18 cellular contexts compared by ENCODE assay signal in the genomic region with DNA sequence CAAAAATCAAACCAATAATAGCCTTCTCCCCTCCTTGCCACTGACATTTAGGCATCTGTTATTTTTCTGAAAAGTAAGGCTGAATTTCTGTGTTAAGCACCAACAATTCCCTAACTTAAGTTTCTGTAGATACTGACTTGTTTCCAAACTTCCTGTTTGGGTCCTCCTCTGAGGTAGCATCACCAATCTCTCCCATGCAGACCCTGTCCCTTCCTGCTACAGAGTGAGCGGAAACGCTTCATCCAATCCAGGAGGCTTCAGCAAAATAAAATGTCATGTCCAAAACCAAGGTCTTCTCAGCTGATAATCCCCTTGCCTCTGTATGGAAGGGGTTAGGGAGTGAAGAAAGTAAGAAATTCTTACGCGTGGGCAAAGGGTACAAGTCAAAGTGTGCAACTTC. TPM values are rescaled to one million over a fixed set of nuclear protein-coding genes. Genes with fewer than 3 reads are reported as not detected.
A peak's percentile ranks its signal among the peaks of the same experiment; 100 is the strongest.
DNase-seq lines count a peak whose midpoint lies in the region; ATAC-seq and TF ChIP-seq lines count a peak whose summit lies in the region.
"Had no signal": no experiment of that assay in that cellular context is flagged by ENCODE, and none has a peak within 500 bp of the region (broad histone marks: within the 10 kb centered on the region; RNA-seq: fewer than 3 reads in every experiment).

No MANE protein-coding gene starts in this region.

- TF ChIP-seq CTCF in GM23338 (conservative IDR thresholded peaks at IDR 0.05; ENCODE audit: low read depth in 2 of 2) (no peak), sigmoid colon (IDR thresholded peaks at IDR 0.05) (no peak), WERI-Rb-1 (IDR thresholded peaks at IDR 0.05; ENCODE audit: low read depth, low read length) (no peak)

- intact Hi-C loops in sigmoid colon (cut with DNase I) = no loop called here

- H3K36me3 Mint-ChIP-seq in GM23338 (ENCODE audit: low read depth) = peaks cover 35% of the 10 kb centered on the region

- H4K20me1 ChIP-seq in GM23338 (replicated peaks; ENCODE audit: insufficient read depth) = 0 out of 2 replicates have a peak, but pooled peaks cover 6% of the 10 kb centered on the region

- no peak for TF ChIP-seq EP300 in sigmoid colon (IDR thresholded peaks at IDR 0.05)

- no peaks in the 10 kb centered on the region for H3F3A ChIP-seq in GM23338 (replicated peaks; ENCODE audit: low read depth)

- TF ChIP-seq POLR2A in sigmoid colon (IDR thresholded peaks at IDR 0.05) = no peak

- H2AFZ ChIP-seq in GM23338 = no peak overlapping the region

- peak overlapping the region; percentile 15; the same call in 1 of the 2 replicates for H3K27ac Mint-ChIP-seq in GM23338
- H3K27ac Mint-ChIP-seq: activated CD4-positive, alpha-beta T cell treated with anti-CD3 and anti-CD28 coated beads for 36 hours had no signal

- 97% methylated on average over 4 of the region's 4 CpGs for WGBS in esophagus, 2 donors
- 98% methylated on average over 4 of the region's 4 CpGs for WGBS in sigmoid colon, 2 donors

- H3K4me3 Mint-ChIP-seq in GM23338 = no peak overlapping the region
- H3K4me3 Mint-ChIP-seq: activated CD4-positive, alpha-beta T cell treated with anti-CD3 and anti-CD28 coated beads for 36 hours had no signal

- ATAC-seq in GM23338 (no peak), SK-N-SH treated with all-trans-retinoic acid at 6 μM for 48 hours (no peak), HG03460 (IDR thresholded peaks at IDR 0.05; ENCODE audit: unreplicated experiment) (no peak), HG03095 (IDR thresholded peaks at IDR 0.05; ENCODE audit: unreplicated experiment) (no peak)
- ATAC-seq: HCT116, left lobe of liver had no signal

- H3K4me1 ChIP-seq in GM23338 (ENCODE audit: insufficient read depth) (no peaks in the 10 kb centered on the region; the same call in 1 of the 2 replicates), esophagus (ENCODE audit: control insufficient read depth in 2 of 2, insufficient read depth in 2 of 2, low read length in 1 of 2) (peaks cover 9 to 21% of the 10 kb centered on the region in 2 donors), sigmoid colon (peaks cover 0 to 38% (median 33%) of the 10 kb centered on the region in 4 donors)

- DNase-seq in GM23338 (ENCODE audit: low spot score) (no peak), sigmoid colon (no peak), WERI-Rb-1 (no peak), HPDE6-E6E7 (ENCODE audit: extremely low spot score) (no peak)
- DNase-seq: activated gamma-delta T cell; foreskin melanocyte; NCI-H2081; pancreas; stimulated activated CD4-positive, alpha-beta T cell treated with anti-CD3 and anti-CD28 coated beads, Interleukin-2, amount 100 ng/mL, for 24 hours; stimulated activated naive CD4-positive, alpha-beta T cell treated with Interleukin-2 at 50 U/mL for 16 hours had no signal

- H3K9me3 ChIP-seq in esophagus (ENCODE audit: control insufficient read depth in 2 of 2, insufficient read depth in 1 of 2, low read depth in 1 of 2, low read length in 1 of 2) (no peaks in the 10 kb centered on the region), sigmoid colon (no peaks in the 10 kb centered on the region), WERI-Rb-1 (ENCODE audit: severe bottlenecking) (no peaks in the 10 kb centered on the region)
- H3K9me3 ChIP-seq: BLaER1, pancreas had no signal

- H3K36me3 ChIP-seq in GM23338 (ENCODE audit: insufficient read depth) (peaks cover 8% of the 10 kb centered on the region), esophagus (ENCODE audit: control insufficient read depth in 2 of 2, insufficient read depth in 2 of 2, low read length in 1 of 2) (peaks cover 3 to 11% of the 10 kb centered on the region in 2 donors), sigmoid colon (peaks cover 0 to 21% (median 7%) of the 10 kb centered on the region in 4 donors), WERI-Rb-1 (peaks cover 17% of the 10 kb centered on the region)

- peaks cover 30% of the 10 kb centered on the region; the same call in 2 of the 3 replicates for H3K4me1 Mint-ChIP-seq in GM23338

- H3K4me2 ChIP-seq in GM23338 = no peak overlapping the region

- H3K27ac ChIP-seq in GM23338 (ENCODE audit: low read depth) (0 out of 2 replicates have a peak overlapping the region, but pooled peaks have one; percentile 34), esophagus (ENCODE audit: low read depth in 2 of 2, low read length in 1 of 2) (peak overlapping the region; percentile 42 to 67), sigmoid colon (peak overlapping the region; percentile 5 to 75 (median 62)), WERI-Rb-1 (no peak overlapping the region)

- peaks cover 1% of the 10 kb centered on the region for H3K27me3 Mint-ChIP-seq in GM23338 (ENCODE audit: insufficient read depth, low read depth, poor library complexity)
- H3K27me3 Mint-ChIP-seq: activated CD4-positive, alpha-beta T cell treated with anti-CD3 and anti-CD28 coated beads for 36 hours had no signal

- H3K79me2 ChIP-seq in GM23338 (replicated peaks; ENCODE audit: insufficient read depth) = no peaks in the 10 kb centered on the region; the same call in 1 of the 2 replicates

- H3K27me3 ChIP-seq in GM23338 (ENCODE audit: insufficient read depth) (no peaks in the 10 kb centered on the region), esophagus (ENCODE audit: control insufficient read depth in 1 of 2, insufficient read depth in 2 of 2, low read length in 2 of 2) (no peaks in the 10 kb centered on the region), sigmoid colon (no peaks in the 10 kb centered on the region), WERI-Rb-1 (ENCODE audit: insufficient read depth, low read depth, severe bottlenecking) (no peaks in the 10 kb centered on the region)
- H3K27me3 ChIP-seq: BLaER1, pancreas had no signal

- H3K9me2 ChIP-seq in GM23338 (ENCODE audit: insufficient read depth) = no peaks in the 10 kb centered on the region

- H3K4me3 ChIP-seq in GM23338 (no peak overlapping the region), esophagus (ENCODE audit: low read depth in 1 of 2, low read length in 2 of 2) (no peak overlapping the region), sigmoid colon (no peak overlapping the region), WERI-Rb-1 (ENCODE audit: low read depth, low read length) (no peak overlapping the region)
- H3K4me3 ChIP-seq: BLaER1, pancreas had no signal

- H3K9me3 Mint-ChIP-seq in GM23338 = no peaks in the 10 kb centered on the region

TF ChIP-seq in GM23338, 12 proteins besides CTCF, POLR2A, EP300 and RAD21 (continues in another document):
- TF ChIP-seq JUNB (IDR thresholded peaks at IDR 0.05; ENCODE audit: unreplicated experiment) (no peak), EZH2 (IDR thresholded peaks at IDR 0.05; ENCODE audit: low read depth, unreplicated experiment) (no peak)

TF ChIP-seq in SK-N-SH treated with all-trans-retinoic acid at 6 μM for 48 hours, 23 proteins besides CTCF, POLR2A, EP300 and RAD21 (continues in another document):
- TF ChIP-seq, protein P1, sequence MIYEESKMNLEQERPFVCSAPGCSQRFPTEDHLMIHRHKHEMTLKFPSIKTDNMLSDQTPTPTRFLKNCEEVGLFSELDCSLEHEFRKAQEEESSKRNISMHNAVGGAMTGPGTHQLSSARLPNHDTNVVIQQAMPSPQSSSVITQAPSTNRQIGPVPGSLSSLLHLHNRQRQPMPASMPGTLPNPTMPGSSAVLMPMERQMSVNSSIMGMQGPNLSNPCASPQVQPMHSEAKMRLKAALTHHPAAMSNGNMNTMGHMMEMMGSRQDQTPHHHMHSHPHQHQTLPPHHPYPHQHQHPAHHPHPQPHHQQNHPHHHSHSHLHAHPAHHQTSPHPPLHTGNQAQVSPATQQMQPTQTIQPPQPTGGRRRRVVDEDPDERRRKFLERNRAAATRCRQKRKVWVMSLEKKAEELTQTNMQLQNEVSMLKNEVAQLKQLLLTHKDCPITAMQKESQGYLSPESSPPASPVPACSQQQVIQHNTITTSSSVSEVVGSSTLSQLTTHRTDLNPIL (CRISPR knock-in tag; IDR thresholded peaks at IDR 0.05; ENCODE audit: low read depth) = no peak
- TF ChIP-seq ZFP3 (CRISPR knock-in tag; IDR thresholded peaks at IDR 0.05) = no peak
- TF ChIP-seq, protein P2, sequence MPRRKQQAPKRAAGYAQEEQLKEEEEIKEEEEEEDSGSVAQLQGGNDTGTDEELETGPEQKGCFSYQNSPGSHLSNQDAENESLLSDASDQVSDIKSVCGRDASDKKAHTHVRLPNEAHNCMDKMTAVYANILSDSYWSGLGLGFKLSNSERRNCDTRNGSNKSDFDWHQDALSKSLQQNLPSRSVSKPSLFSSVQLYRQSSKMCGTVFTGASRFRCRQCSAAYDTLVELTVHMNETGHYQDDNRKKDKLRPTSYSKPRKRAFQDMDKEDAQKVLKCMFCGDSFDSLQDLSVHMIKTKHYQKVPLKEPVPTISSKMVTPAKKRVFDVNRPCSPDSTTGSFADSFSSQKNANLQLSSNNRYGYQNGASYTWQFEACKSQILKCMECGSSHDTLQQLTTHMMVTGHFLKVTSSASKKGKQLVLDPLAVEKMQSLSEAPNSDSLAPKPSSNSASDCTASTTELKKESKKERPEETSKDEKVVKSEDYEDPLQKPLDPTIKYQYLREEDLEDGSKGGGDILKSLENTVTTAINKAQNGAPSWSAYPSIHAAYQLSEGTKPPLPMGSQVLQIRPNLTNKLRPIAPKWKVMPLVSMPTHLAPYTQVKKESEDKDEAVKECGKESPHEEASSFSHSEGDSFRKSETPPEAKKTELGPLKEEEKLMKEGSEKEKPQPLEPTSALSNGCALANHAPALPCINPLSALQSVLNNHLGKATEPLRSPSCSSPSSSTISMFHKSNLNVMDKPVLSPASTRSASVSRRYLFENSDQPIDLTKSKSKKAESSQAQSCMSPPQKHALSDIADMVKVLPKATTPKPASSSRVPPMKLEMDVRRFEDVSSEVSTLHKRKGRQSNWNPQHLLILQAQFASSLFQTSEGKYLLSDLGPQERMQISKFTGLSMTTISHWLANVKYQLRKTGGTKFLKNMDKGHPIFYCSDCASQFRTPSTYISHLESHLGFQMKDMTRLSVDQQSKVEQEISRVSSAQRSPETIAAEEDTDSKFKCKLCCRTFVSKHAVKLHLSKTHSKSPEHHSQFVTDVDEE (CRISPR knock-in tag; IDR thresholded peaks at IDR 0.05) = no peak
- TF ChIP-seq ZNF70 (CRISPR knock-in tag; IDR thresholded peaks at IDR 0.05) = peak; percentile 78
- no peak for TF ChIP-seq CSDC2 (CRISPR knock-in tag; IDR thresholded peaks at IDR 0.05)

RNA-seq across cellular contexts. Expression of a gene that starts 29.9 kb away (rescaled TPM):
- total RNA-seq in GM23338 (2014; rRNA removed; shearing (Covaris generic)) = 55.8 and 60.5 TPM in 2 replicates
- polyA plus RNA-seq in GM23338 (2016; fragmentation: Nextera tagmentation; extraction: Ambion mirVana) = 16.4 and 17.5 TPM in 2 replicates
- polyA plus RNA-seq in esophagus = 10 to 100 TPM; 11.3 to 29.3 TPM
- total RNA-seq in sigmoid colon = 10 to 100 TPM; 53.5 to 59.1 (median 56.5) TPM
- 10 to 100 TPM; 37.5 to 55.6 (median 42.6) TPM for polyA plus RNA-seq in sigmoid colon
